Comparison of ENCODE assay signal across 17 cellular contexts in genomic region chr12:121237415-121237814, GRCh38. TPM values are rescaled to one million over a fixed set of nuclear protein-coding genes. Genes with fewer than 3 reads are reported as not detected.
DNase-seq lines count a peak whose midpoint lies in the region; ATAC-seq and TF ChIP-seq lines count a peak whose summit lies in the region.
"Had no signal": no experiment of that assay in that cellular context is flagged by ENCODE, and none has a peak within 500 bp of the region (broad histone marks: within the 10 kb centered on the region; RNA-seq: fewer than 3 reads in every experiment).

No MANE protein-coding gene starts in this region.

- peaks cover 21% of the 10 kb centered on the region for H3K36me3 ChIP-seq in CD4-positive, alpha-beta memory T cell (ENCODE audit: insufficient read depth, low read length)

- no peaks in the 10 kb centered on the region for H3K27me3 ChIP-seq in CD4-positive, alpha-beta memory T cell (ENCODE audit: insufficient read depth, low read length)
- H3K27me3 ChIP-seq: tibial nerve had no signal

- ATAC-seq in HG03139 (IDR thresholded peaks at IDR 0.05; ENCODE audit: unreplicated experiment), result no peak
- ATAC-seq in GM21737 (IDR thresholded peaks at IDR 0.05; ENCODE audit: unreplicated experiment), result no peak
- no peak for ATAC-seq in GM18909 (IDR thresholded peaks at IDR 0.05; ENCODE audit: poor library complexity, unreplicated experiment)

- peaks cover 0 to 4% (median 0%) of the 10 kb centered on the region in 8 donors for H3K9me3 Mint-ChIP-seq in CD4-positive, alpha-beta memory T cell
- H3K9me3 Mint-ChIP-seq in nephron, result no peaks in the 10 kb centered on the region
- H3K9me3 Mint-ChIP-seq: activated B cell treated with CpG ODN at 0.5 μM for 24 hours had no signal

- no peaks in the 10 kb centered on the region for H3K27me3 Mint-ChIP-seq in CD4-positive, alpha-beta memory T cell
- peaks cover 1% of the 10 kb centered on the region for H3K27me3 Mint-ChIP-seq in nephron (ENCODE audit: low read depth)
- H3K27me3 Mint-ChIP-seq: activated B cell treated with CpG ODN at 0.5 μM for 24 hours had no signal

- CTCF ChIA-PET in CD4-positive, alpha-beta memory T cell (lab: Charles Lee; ENCODE audit: partially characterized antibody), result interaction anchor here (1.2 to 4.1 kb wide), 3 partner anchors 8 to 178 kb away, joined by 4 to 57 read pairs (median 26); no protein-coding TSS in a partner anchor

- no peak overlapping the region for H3K4me3 ChIP-seq in CD4-positive, alpha-beta memory T cell (ENCODE audit: low read length in 2 of 2)
- no peak overlapping the region for H3K4me3 ChIP-seq in LNCaP clone FGC (ENCODE audit: low read depth, low read length)
- H3K4me3 ChIP-seq: tibial nerve had no signal

- H3K4me3 Mint-ChIP-seq in CD4-positive, alpha-beta memory T cell, result peak overlapping the region in 1 of 8 donors; percentile 62
- H3K4me3 Mint-ChIP-seq in nephron, result no peak overlapping the region
- H3K4me3 Mint-ChIP-seq: activated B cell treated with CpG ODN at 0.5 μM for 24 hours had no signal

- DNase-seq in CD4-positive, alpha-beta memory T cell, result no peak
- DNase-seq in LNCaP clone FGC (ENCODE audit: low read depth) (peak; percentile 88), dermis blood vessel endothelial cell (peak; percentile 24), NCI-H524 (lab: John Stamatoyannopoulos, UW) (no peak)
- DNase-seq: activated B cell treated with CpG ODN at 0.5 μM for 24 hours; central memory CD4-positive, alpha-beta T cell; DMS79 treated with DMSO at 0.1 percent for 48 hours; effector CD4-positive, alpha-beta T cell; head of caudate nucleus; NCI-H446 treated with DMSO at 0.1 percent for 48 hours; stimulated activated naive CD4-positive, alpha-beta T cell; T-helper 1 cell had no signal

- TF ChIP-seq CTCF in LNCaP clone FGC (IDR thresholded peaks at IDR 0.05; ENCODE audit: control insufficient read depth, extremely low read depth, insufficient read depth) (no peak), nephron (IDR thresholded peaks at IDR 0.05; ENCODE audit: unreplicated experiment in 3 of 3) (no peak)

- intact Hi-C loops in CD4-positive, alpha-beta memory T cell (cut with micrococcal nuclease), result no loop called here

- H3K4me1 ChIP-seq in CD4-positive, alpha-beta memory T cell (ENCODE audit: insufficient read depth, low read length), result peaks cover 38% of the 10 kb centered on the region

- H3K9me3 ChIP-seq in CD4-positive, alpha-beta memory T cell (ENCODE audit: control insufficient read depth in 1 of 2, low read length in 2 of 2), result no peaks in the 10 kb centered on the region
- H3K9me3 ChIP-seq: tibial nerve had no signal

- H3K27ac ChIP-seq in CD4-positive, alpha-beta memory T cell (ENCODE audit: low read depth, low read length), result peak overlapping the region; percentile 5
- H3K27ac ChIP-seq: tibial nerve had no signal

- peaks cover 16 to 41% of the 10 kb centered on the region in 2 donors for H3K36me3 Mint-ChIP-seq in CD4-positive, alpha-beta memory T cell
- H3K36me3 Mint-ChIP-seq in nephron (ENCODE audit: low read depth), result peaks cover 23% of the 10 kb centered on the region

- H3K27ac Mint-ChIP-seq in CD4-positive, alpha-beta memory T cell, result peak overlapping the region; percentile 60 to 100 (median 95)
- H3K27ac Mint-ChIP-seq in nephron, result peak overlapping the region; percentile 80 to 95 (median 89)

- H3K4me1 Mint-ChIP-seq in CD4-positive, alpha-beta memory T cell, result peaks cover 24 to 46% (median 33%) of the 10 kb centered on the region in 4 donors
- H3K4me1 Mint-ChIP-seq in nephron, result peaks cover 42% of the 10 kb centered on the region

- POLR2A ChIA-PET in CD4-positive, alpha-beta memory T cell (lab: Charles Lee; ENCODE audit: partially characterized antibody), result interaction anchor here (5.2 kb wide), 1 partner anchor 14 kb away, joined by 89 read pairs; no protein-coding TSS in a partner anchor

RNA-seq across cellular contexts. Expression of gene P2RX4, which starts 27.5 kb away (rescaled TPM):
- 10 to 100 TPM; 48.3 to 57.1 TPM for total RNA-seq in CD4-positive, alpha-beta memory T cell
- 10 to 100 TPM; 35.4 to 66.0 TPM for polyA plus RNA-seq in CD4-positive, alpha-beta memory T cell
- total RNA-seq in dermis blood vessel endothelial cell, result 105 and 193 TPM in 2 replicates

RNA-seq across cellular contexts. Expression of gene CAMKK2, which starts 59.1 kb away (rescaled TPM):
- total RNA-seq in CD4-positive, alpha-beta memory T cell, result 10 to 100 TPM; 17.0 to 20.0 TPM
- 10 to 100 TPM; 13.4 to 20.6 TPM for polyA plus RNA-seq in CD4-positive, alpha-beta memory T cell
- total RNA-seq in dermis blood vessel endothelial cell, result 29.8 and 49.1 TPM in 2 replicates

Comparison
In these comparisons a context has a peak if more than half of its experiments do, and no peak if none do; other contexts are left out.
1. DNase-seq: peak in LNCaP clone FGC (single experiment) and dermis blood vessel endothelial cell (single experiment); none in CD4-positive, alpha-beta memory T cell (0 of 5) and NCI-H524 (0 of 2).